Comparison of ENCODE assay signal across 26 cellular contexts in genomic region chr2:114057638-114058037, GRCh38.
"Had no signal": no experiment of that assay in that cellular context is flagged by ENCODE, and none has a peak within 500 bp of the region (broad histone marks: within the 10 kb centered on the region; RNA-seq: fewer than 3 reads in every experiment).

No MANE protein-coding gene starts in this region.

- H3K9me3 ChIP-seq: stomach, suprapubic skin, testis, thoracic aorta, thyroid gland, tibial artery, tibial nerve, transverse colon, upper lobe of left lung, upper lobe of right lung, uterus, vagina had no signal

- DNase-seq: stimulated activated CD4-positive, alpha-beta T cell treated with anti-CD3 and anti-CD28 coated beads, Interleukin-2, amount 100 ng/mL, for 48 hours; stimulated activated CD4-positive, alpha-beta T cell treated with anti-CD3 and anti-CD28 coated beads, Interleukin-4, amount 100 ng/mL, for 1 hour; stimulated activated CD4-positive, alpha-beta T cell treated with anti-CD3 and anti-CD28 coated beads, Interleukin-4, amount 100 ng/mL, for 24 hours; stimulated activated CD4-positive, alpha-beta T cell treated with anti-CD3 and anti-CD28 coated beads, Interleukin-4, amount 100 ng/mL, for 4 hours; stimulated activated CD8-positive, alpha-beta memory T cell treated with anti-CD3 and anti-CD28 coated beads, Interleukin-4, amount 100 ng/mL, for 48 hours; stimulated activated naive B cell treated with anti-CD40 and anti-IgM and Interleukin-4, amounts not matched to agents 10 μg/mL and 1 μg/mL and 100 μg/mL, for 72 hours; stimulated activated naive CD4-positive, alpha-beta T cell; stimulated activated naive CD4-positive, alpha-beta T cell treated with Interleukin-2 at 50 U/mL for 16 hours; stimulated activated naive CD8-positive, alpha-beta T cell treated with anti-CD3 and anti-CD28 coated beads, Interleukin-15, amount 100 ng/mL, for 72 hours; stimulated activated naive CD8-positive, alpha-beta T cell treated with anti-CD3 and anti-CD28 coated beads, Interleukin-15, Interleukin-2, amounts not matched to agents 100 U/mL and 50 U/mL, for 24 hours; stomach; substantia nigra; testis; thyroid gland; tibial artery; transverse colon; trophoblast cell; upper lobe of left lung; upper lobe of right lung; uterus had no signal

- H3K27ac ChIP-seq: stomach, suprapubic skin, testis, thoracic aorta, thyroid gland, tibial artery, tibial nerve, upper lobe of left lung, upper lobe of right lung, uterus, vagina had no signal

- H3K27me3 ChIP-seq: stomach, suprapubic skin, testis, thyroid gland, tibial artery, tibial nerve, transverse colon, upper lobe of left lung, upper lobe of right lung, uterus, vagina had no signal

- H3K4me1 ChIP-seq: stomach, suprapubic skin, testis, thyroid gland, tibial artery, tibial nerve, upper lobe of left lung, upper lobe of right lung, uterus, vagina had no signal

- H3K36me3 ChIP-seq: stomach, suprapubic skin, thoracic aorta, thyroid gland, tibial artery, tibial nerve, transverse colon, upper lobe of left lung, upper lobe of right lung, uterus, vagina had no signal

- ATAC-seq: stimulated activated effector memory CD8-positive, alpha-beta T cell treated with anti-CD3 and anti-CD28 coated beads, Interleukin-12 subunit alpha, Interleukin-12 subunit beta, amount 100 ng/mL, for 72 hours; stimulated activated memory B cell treated with anti-CD40 and anti-IgM and Interleukin-4, amounts not matched to agents 10 μg/mL and 1 μg/mL and 100 μg/mL, for 72 hours; stimulated activated naive B cell treated with anti-CD40 and anti-IgM and Interleukin-4, amounts not matched to agents 10 μg/mL and 1 μg/mL and 100 μg/mL, for 72 hours; stimulated activated naive CD8-positive, alpha-beta T cell treated with anti-CD3 and anti-CD28 coated beads, Interleukin-15, amount 100 ng/mL, for 72 hours; stimulated activated naive CD8-positive, alpha-beta T cell treated with anti-CD3 and anti-CD28 coated beads, Interleukin-15, Interleukin-2, amounts not matched to agents 100 U/mL and 50 U/mL, for 24 hours; upper lobe of right lung had no signal

- H3K4me3 ChIP-seq: stomach, suprapubic skin, testis, thoracic aorta, thyroid gland, tibial artery, tibial nerve, transverse colon, upper lobe of left lung, upper lobe of right lung, uterus, vagina had no signal
